Comparison of ENCODE assay signal across 12 cellular contexts in genomic region chr20:59823456-59823855, GRCh38.
A peak's percentile ranks its signal among the peaks of the same experiment; 100 is the strongest.
DNase-seq lines count a peak whose midpoint lies in the region; ATAC-seq, FAIRE-seq and TF ChIP-seq lines count a peak whose summit lies in the region.
"Had no signal": no experiment of that assay in that cellular context is flagged by ENCODE, and none has a peak within 500 bp of the region (broad histone marks: within the 10 kb centered on the region; RNA-seq: fewer than 3 reads in every experiment).

No MANE protein-coding gene starts in this region.

- peaks cover 10 to 15% of the 10 kb centered on the region in 2 experiments for H3K4me1 Mint-ChIP-seq in H9
- H3K4me1 Mint-ChIP-seq: CD4-positive, CD25-positive, alpha-beta regulatory T cell had no signal

- H3K4me3 Mint-ChIP-seq in H9: no peak overlapping the region
- H3K4me3 Mint-ChIP-seq: CD4-positive, CD25-positive, alpha-beta regulatory T cell had no signal

- peak; percentile 11 for DNase-seq in H7
- peak; percentile 31 for DNase-seq in esophagus muscularis mucosa (ENCODE audit: extremely low spot score)
- peak; percentile 34 for DNase-seq in midbrain (lab: John Stamatoyannopoulos, UW)
- peak; percentile 38 for DNase-seq in pons (ENCODE audit: low spot score)
- no peak for DNase-seq in pancreas
- DNase-seq in mucosa of descending colon: no peak
- no peak for DNase-seq in H9
- DNase-seq: 8988T; CD4-positive, CD25-positive, alpha-beta regulatory T cell; GF-D8 had no signal

- H3K4me3 ChIP-seq in H7 (ENCODE audit: insufficient read depth, low read depth, low read length) (no peak overlapping the region), esophagus muscularis mucosa (no peak overlapping the region), pancreas (no peak overlapping the region), mucosa of descending colon (no peak overlapping the region)
- H3K4me3 ChIP-seq: BLaER1 treated with 17β-estradiol and CSF1 and Interleukin-3, amounts not matched to agents 10 nM and 100 nM had no signal

- peaks cover 15% of the 10 kb centered on the region for H3K27me3 Mint-ChIP-seq in H9 (ENCODE audit: low read depth)

- H2BK15ac ChIP-seq in H9 (ENCODE audit: low read depth, low read length): no peak overlapping the region

- H3K9me3 Mint-ChIP-seq in H9: peaks cover 0 to 19% of the 10 kb centered on the region in 2 experiments; a peak in 4 of 5 replicates
- H3K9me3 Mint-ChIP-seq: CD4-positive, CD25-positive, alpha-beta regulatory T cell had no signal

- no peak overlapping the region for H2BK20ac ChIP-seq in H9 (ENCODE audit: low read depth, low read length, poor library complexity, severe bottlenecking)

- H3K4ac ChIP-seq in H9 (ENCODE audit: low read depth, low read length): no peak overlapping the region

- no peak for TF ChIP-seq EP300 in esophagus muscularis mucosa (IDR thresholded peaks at IDR 0.05)

- no peak overlapping the region for H4K5ac ChIP-seq in H9 (ENCODE audit: insufficient read length, low read depth, low read length)

- no peak overlapping the region for H3K23ac ChIP-seq in H9 (ENCODE audit: insufficient read length, low read depth, low read length)

- no peaks in the 10 kb centered on the region for H3K9me3 ChIP-seq in esophagus muscularis mucosa
- no peaks in the 10 kb centered on the region for H3K9me3 ChIP-seq in pancreas
- no peaks in the 10 kb centered on the region for H3K9me3 ChIP-seq in mucosa of descending colon
- H3K9me3 ChIP-seq in H9 (ENCODE audit: control insufficient read depth, low read depth, low read length): no peaks in the 10 kb centered on the region
- H3K9me3 ChIP-seq: BLaER1 treated with 17β-estradiol and CSF1 and Interleukin-3, amounts not matched to agents 10 nM and 100 nM had no signal

- H2AFZ ChIP-seq in H9 (ENCODE audit: low read length): no peak overlapping the region

- H4K20me1 ChIP-seq in H9 (ENCODE audit: control insufficient read depth, insufficient read depth, insufficient read length): no peaks in the 10 kb centered on the region

- H4K8ac ChIP-seq in H9 (replicated peaks; ENCODE audit: insufficient read length, low read depth, low read length): no peak overlapping the region

- H3K27ac Mint-ChIP-seq in H9: no peak overlapping the region
- H3K27ac Mint-ChIP-seq: CD4-positive, CD25-positive, alpha-beta regulatory T cell had no signal

- H3K79me2 ChIP-seq in H9 (ENCODE audit: insufficient read depth, low read length): no peaks in the 10 kb centered on the region

- H2AK5ac ChIP-seq in H9 (ENCODE audit: insufficient read length, low read length): no peak overlapping the region

- H3K4me1 ChIP-seq in esophagus muscularis mucosa (peaks cover 17 to 22% (median 19%) of the 10 kb centered on the region in 4 donors), pancreas (peaks cover 0 to 7% (median 0%) of the 10 kb centered on the region in 3 donors), mucosa of descending colon (ENCODE audit: low read depth) (no peaks in the 10 kb centered on the region), H9 (ENCODE audit: insufficient read depth, low read length) (no peaks in the 10 kb centered on the region)

- no peak overlapping the region for H3K56ac ChIP-seq in H9 (ENCODE audit: insufficient read length, low read depth, low read length)

- no peaks in the 10 kb centered on the region for H3K36me3 Mint-ChIP-seq in H9 (ENCODE audit: insufficient read depth in 1 of 3, low read depth in 3 of 3)
- H3K36me3 Mint-ChIP-seq: CD4-positive, CD25-positive, alpha-beta regulatory T cell had no signal

- no peak overlapping the region for H2BK5ac ChIP-seq in H9 (ENCODE audit: insufficient read length, low read length)

- no peak overlapping the region for H3T11ph ChIP-seq in H9 (ENCODE audit: low read length)

- no peaks in the 10 kb centered on the region for H3K27me3 ChIP-seq in H7 (ENCODE audit: control insufficient read depth, insufficient read depth, low read length)
- no peaks in the 10 kb centered on the region for H3K27me3 ChIP-seq in esophagus muscularis mucosa
- no peaks in the 10 kb centered on the region for H3K27me3 ChIP-seq in pancreas
- H3K27me3 ChIP-seq in H9 (ENCODE audit: insufficient read depth, low read length): no peaks in the 10 kb centered on the region; the same call in 1 of the 2 replicates
- H3K27me3 ChIP-seq: BLaER1 treated with 17β-estradiol and CSF1 and Interleukin-3, amounts not matched to agents 10 nM and 100 nM had no signal

- no peak for ATAC-seq in pancreas
- ATAC-seq in mucosa of descending colon: no peak
- ATAC-seq in HG03521 (IDR thresholded peaks at IDR 0.05; ENCODE audit: unreplicated experiment): no peak

- H3K14ac ChIP-seq in H9 (ENCODE audit: insufficient read depth, low read length): no peak overlapping the region

- H3K27ac ChIP-seq in esophagus muscularis mucosa (replicated peaks in 1 of 4): no peak overlapping the region
- H3K27ac ChIP-seq in pancreas: no peak overlapping the region
- no peak overlapping the region for H3K27ac ChIP-seq in H9 (ENCODE audit: insufficient read length, low read depth, low read length)
- H3K27ac ChIP-seq: BLaER1 treated with 17β-estradiol and CSF1 and Interleukin-3, amounts not matched to agents 10 nM and 100 nM had no signal

- no peak overlapping the region for H3K9ac ChIP-seq in H9 (ENCODE audit: extremely low read depth, insufficient read length, low read length)
- H3K9ac ChIP-seq: BLaER1 treated with 17β-estradiol and CSF1 and Interleukin-3, amounts not matched to agents 10 nM and 100 nM had no signal

- WGBS in esophagus muscularis mucosa: 36% methylated on average over 2 of the region's 2 CpGs
- 68 to 83% methylated on average over 2 of the region's 2 CpGs for WGBS in pancreas, 2 donors
- no CpG with 5 or more reads among the region's 2 CpGs for WGBS in H9 (ENCODE audit: extremely low coverage, insufficient read length, low lambda C conversion rate)

- no peaks in the 10 kb centered on the region for H3K79me1 ChIP-seq in H9 (ENCODE audit: insufficient read depth, low read depth, low read length, poor library complexity, severe bottlenecking)

- no peaks in the 10 kb centered on the region for H3K23me2 ChIP-seq in H9 (ENCODE audit: insufficient read length, low read depth, low read length, poor library complexity, severe bottlenecking)

- no peak for FAIRE-seq in pancreas (lab: Jason Lieb, UNC)

- no peak overlapping the region for H3K4me2 ChIP-seq in H9 (ENCODE audit: insufficient read depth, insufficient read length, low read length)
- H3K4me2 ChIP-seq: BLaER1 treated with 17β-estradiol and CSF1 and Interleukin-3, amounts not matched to agents 10 nM and 100 nM had no signal

- intact Hi-C loops in esophagus muscularis mucosa (cut with DNase I) (no loop called here), pancreas (cut with DNase I) (no loop called here), mucosa of descending colon (cut with DNase I, micrococcal nuclease) (no loop called here)

- H2BK120ac ChIP-seq in H9 (ENCODE audit: low read depth, low read length, poor library complexity, severe bottlenecking): no peak overlapping the region

- no peak for TF ChIP-seq POLR2A in esophagus muscularis mucosa (IDR thresholded peaks at IDR 0.05; ENCODE audit: low read depth)

- no peak overlapping the region for H2BK12ac ChIP-seq in H9 (ENCODE audit: insufficient read length, low read depth, low read length)

- H3K18ac ChIP-seq in H9 (ENCODE audit: insufficient read length, low read depth, low read length): no peak overlapping the region

- H4K91ac ChIP-seq in H9 (ENCODE audit: insufficient read length, low read depth, low read length): no peak overlapping the region

- H3K36me3 ChIP-seq in H7 (replicated peaks; ENCODE audit: control insufficient read depth, insufficient read depth, low read length) (no peaks in the 10 kb centered on the region), esophagus muscularis mucosa (no peaks in the 10 kb centered on the region), pancreas (no peaks in the 10 kb centered on the region), mucosa of descending colon (ENCODE audit: low read depth) (no peaks in the 10 kb centered on the region)

- TF ChIP-seq CTCF in esophagus muscularis mucosa (IDR thresholded peaks at IDR 0.05) (no peak), pancreas (IDR thresholded peaks at IDR 0.05) (no peak), mucosa of descending colon (IDR thresholded peaks at IDR 0.05) (no peak), H9 (conservative IDR thresholded peaks at IDR 0.05) (no peak)

Comparison
In these comparisons a context has a peak if more than half of its experiments do, and no peak if none do; other contexts are left out.
1. DNase-seq: peak in H7 (single experiment), esophagus muscularis mucosa (single experiment), midbrain (single experiment) and pons (single experiment); none in pancreas (0 of 6), mucosa of descending colon (0 of 3) and H9 (single experiment).